In the genomic region with DNA sequence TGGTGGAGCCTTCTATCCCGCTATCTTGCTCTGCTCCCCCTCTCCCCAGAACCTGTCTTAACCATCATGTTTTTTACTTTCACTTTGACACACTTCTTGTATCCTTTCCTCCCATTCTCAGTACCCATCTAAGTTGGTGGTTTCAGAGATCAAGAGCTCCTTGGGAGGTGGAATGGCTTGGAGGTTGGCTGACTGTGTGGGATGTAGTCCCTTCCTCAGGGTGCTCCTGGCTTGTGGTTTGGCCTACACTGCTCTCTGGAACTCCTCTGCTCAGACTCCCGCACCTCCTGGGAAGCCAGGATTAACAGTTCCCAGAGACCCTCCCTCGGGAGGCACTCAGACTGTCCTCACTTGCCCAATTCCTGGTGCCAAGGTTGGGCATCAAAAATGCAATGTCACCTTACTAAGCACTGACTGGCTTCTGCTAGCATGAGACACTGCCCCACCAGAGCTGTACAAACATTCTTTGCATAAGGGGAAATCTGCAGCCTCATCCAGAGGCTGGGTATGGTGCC, we compare ENCODE assay signal across 25 cellular contexts.
DNase-seq lines count a peak whose midpoint lies in the region; ATAC-seq and TF ChIP-seq lines count a peak whose summit lies in the region.
"Had no signal": no experiment of that assay in that cellular context is flagged by ENCODE, and none has a peak within 500 bp of the region (broad histone marks: within the 10 kb centered on the region; RNA-seq: fewer than 3 reads in every experiment).

No MANE protein-coding gene starts in this region.

- no peaks in the 10 kb centered on the region for H3K9me3 Mint-ChIP-seq in mesothelial cell of epicardium
- H3K9me3 Mint-ChIP-seq: brain; stimulated activated memory B cell treated with anti-CD40 and anti-IgM and Interleukin-4, amounts not matched to agents 10 μg/mL and 1 μg/mL and 100 μg/mL, for 72 hours had no signal

- no peak overlapping the region for H3K4me2 ChIP-seq in fibroblast of lung (ENCODE audit: extremely low read depth, insufficient read depth, low read length)

- peak overlapping the region; percentile 55 for H3K4me3 Mint-ChIP-seq in T-helper 17 cell
- H3K4me3 Mint-ChIP-seq in mesothelial cell of epicardium = no peak overlapping the region
- H3K4me3 Mint-ChIP-seq: brain; stimulated activated memory B cell treated with anti-CD40 and anti-IgM and Interleukin-4, amounts not matched to agents 10 μg/mL and 1 μg/mL and 100 μg/mL, for 72 hours had no signal

- DNase-seq in NCI-H526 (lab: John Stamatoyannopoulos, UW) (peak; percentile 9 to 46), NCI-H526 treated with DMSO at 0.1 percent for 48 hours (lab: John Stamatoyannopoulos, UW) (no peak), H4 (ENCODE audit: low spot score) (peak; percentile 42), T-helper 17 cell (no peak), fibroblast of lung (ENCODE audit: low read depth in 2 of 2) (no peak), mesothelial cell of epicardium (ENCODE audit: low spot score in 2 of 2, unreplicated experiment in 2 of 2) (no peak), amygdala (lab: John Stamatoyannopoulos, UW) (no peak), H7 (no peak)
- DNase-seq: 8988T; activated CD4-positive, alpha-beta T cell treated with anti-CD3 and anti-CD28 coated beads for 1 hour; activated naive CD4-positive, alpha-beta T cell treated with anti-CD3 and anti-CD28 coated beads, Interleukin-2, amount 50 U/mL, for 16 hours; DMS 273 treated with DMSO at 0.1 percent for 48 hours; foreskin melanocyte; KBM-7; midbrain; NCI-H1092 treated with DMSO at 0.1 percent for 48 hours; NCI-H524 treated with DMSO at 0.1 percent for 48 hours; retina had no signal

- no peak for ATAC-seq in T-helper 17 cell
- ATAC-seq: stimulated activated memory B cell treated with anti-CD40 and anti-IgM and Interleukin-4, amounts not matched to agents 10 μg/mL and 1 μg/mL and 100 μg/mL, for 72 hours had no signal

- no peaks in the 10 kb centered on the region for H3K36me3 Mint-ChIP-seq in T-helper 17 cell (ENCODE audit: low read depth)
- H3K36me3 Mint-ChIP-seq in mesothelial cell of epicardium = no peaks in the 10 kb centered on the region
- H3K36me3 Mint-ChIP-seq: brain; stimulated activated memory B cell treated with anti-CD40 and anti-IgM and Interleukin-4, amounts not matched to agents 10 μg/mL and 1 μg/mL and 100 μg/mL, for 72 hours had no signal

- peaks cover 9% of the 10 kb centered on the region for H3K4me1 Mint-ChIP-seq in T-helper 17 cell
- H3K4me1 Mint-ChIP-seq in mesothelial cell of epicardium = no peaks in the 10 kb centered on the region
- H3K4me1 Mint-ChIP-seq: brain had no signal

- H3K27ac Mint-ChIP-seq in T-helper 17 cell = no peak overlapping the region
- no peak overlapping the region for H3K27ac Mint-ChIP-seq in mesothelial cell of epicardium
- H3K27ac Mint-ChIP-seq: brain; stimulated activated memory B cell treated with anti-CD40 and anti-IgM and Interleukin-4, amounts not matched to agents 10 μg/mL and 1 μg/mL and 100 μg/mL, for 72 hours had no signal

- H3K79me2 ChIP-seq in fibroblast of lung (ENCODE audit: control insufficient read depth, insufficient read depth, low read length) = no peaks in the 10 kb centered on the region

- no peaks in the 10 kb centered on the region for H3K4me1 ChIP-seq in fibroblast of lung (ENCODE audit: control insufficient read depth, extremely low read depth, insufficient read depth, low read length)
- H3K4me1 ChIP-seq: HAP-1, tibial nerve had no signal

- no peaks in the 10 kb centered on the region for H4K20me1 ChIP-seq in fibroblast of lung (ENCODE audit: control insufficient read depth, extremely low read depth, insufficient read depth, low read length)
- H4K20me1 ChIP-seq: BLaER1 treated with 17β-estradiol and CSF1 and Interleukin-3, amounts not matched to agents 10 nM and 100 nM had no signal

- no peak overlapping the region for H3K27ac ChIP-seq in fibroblast of lung (ENCODE audit: insufficient read depth, low read length)
- H3K27ac ChIP-seq: BLaER1 treated with 17β-estradiol and CSF1 and Interleukin-3, amounts not matched to agents 10 nM and 100 nM; coronary artery; HL-60; tibial nerve had no signal

- H3K27me3 ChIP-seq in fibroblast of lung (ENCODE audit: control insufficient read depth, insufficient read depth, low read length) (no peaks in the 10 kb centered on the region), H7 (ENCODE audit: control insufficient read depth, insufficient read depth, low read length) (no peaks in the 10 kb centered on the region; the same call in 1 of the 2 replicates)
- H3K27me3 ChIP-seq: BLaER1 treated with 17β-estradiol and CSF1 and Interleukin-3, amounts not matched to agents 10 nM and 100 nM; tibial nerve had no signal

- H3K36me3 ChIP-seq in fibroblast of lung (ENCODE audit: control insufficient read depth, insufficient read depth, low read length) (no peaks in the 10 kb centered on the region), H7 (replicated peaks; ENCODE audit: control insufficient read depth, insufficient read depth, low read length) (no peaks in the 10 kb centered on the region)
- H3K36me3 ChIP-seq: BLaER1 treated with 17β-estradiol and CSF1 and Interleukin-3, amounts not matched to agents 10 nM and 100 nM; HAP-1; tibial nerve had no signal

- no peak for TF ChIP-seq CTCF in fibroblast of lung (conservative IDR thresholded peaks at IDR 0.05 in 1 of 2, IDR thresholded peaks at IDR 0.05 in 1 of 2; ENCODE audit: low read depth in 1 of 2, low read length in 2 of 2)
- no peak for TF ChIP-seq CTCF in mesothelial cell of epicardium (IDR thresholded peaks at IDR 0.05; ENCODE audit: unreplicated experiment)

- H3K9ac ChIP-seq in fibroblast of lung (ENCODE audit: insufficient read depth, low read length) = no peak overlapping the region
- H3K9ac ChIP-seq: BLaER1 treated with 17β-estradiol and CSF1 and Interleukin-3, amounts not matched to agents 10 nM and 100 nM had no signal

- H3K9me3 ChIP-seq in T-helper 17 cell (ENCODE audit: control insufficient read depth, low read length, poor library complexity, severe bottlenecking) = no peaks in the 10 kb centered on the region
- H3K9me3 ChIP-seq in fibroblast of lung (ENCODE audit: control insufficient read depth, insufficient read depth, low read depth, low read length) = no peaks in the 10 kb centered on the region
- H3K9me3 ChIP-seq: BLaER1 treated with 17β-estradiol and CSF1 and Interleukin-3, amounts not matched to agents 10 nM and 100 nM; HAP-1; tibial nerve had no signal

- no peak overlapping the region for H3K4me3 ChIP-seq in fibroblast of lung (replicated peaks in 1 of 4; ENCODE audit: control extremely low read depth in 1 of 4, insufficient read depth in 1 of 4, low read depth in 3 of 4, low read length in 4 of 4)
- H3K4me3 ChIP-seq in H7 (ENCODE audit: insufficient read depth, low read depth, low read length) = no peak overlapping the region
- H3K4me3 ChIP-seq: BLaER1 treated with 17β-estradiol and CSF1 and Interleukin-3, amounts not matched to agents 10 nM and 100 nM; coronary artery; HAP-1; tibial nerve had no signal

- H2AFZ ChIP-seq in fibroblast of lung (ENCODE audit: low read length) = peak overlapping the region; percentile 10

- H3K27me3 Mint-ChIP-seq in T-helper 17 cell = peaks cover 10% of the 10 kb centered on the region
- peaks cover 6% of the 10 kb centered on the region for H3K27me3 Mint-ChIP-seq in mesothelial cell of epicardium (ENCODE audit: low read depth)
- H3K27me3 Mint-ChIP-seq: brain; stimulated activated memory B cell treated with anti-CD40 and anti-IgM and Interleukin-4, amounts not matched to agents 10 μg/mL and 1 μg/mL and 100 μg/mL, for 72 hours had no signal

Comparison
In these comparisons a context has a peak if more than half of its experiments do, and no peak if none do; other contexts are left out.
1. DNase-seq: peak in NCI-H526 (2 of 2) and H4 (single experiment); none in NCI-H526 treated with DMSO at 0.1 percent for 48 hours (single experiment), T-helper 17 cell (0 of 3), fibroblast of lung (0 of 2), mesothelial cell of epicardium (0 of 2), amygdala (0 of 56) and H7 (single experiment).